ENCODE assay signal across 11 cellular contexts in the genomic region with DNA sequence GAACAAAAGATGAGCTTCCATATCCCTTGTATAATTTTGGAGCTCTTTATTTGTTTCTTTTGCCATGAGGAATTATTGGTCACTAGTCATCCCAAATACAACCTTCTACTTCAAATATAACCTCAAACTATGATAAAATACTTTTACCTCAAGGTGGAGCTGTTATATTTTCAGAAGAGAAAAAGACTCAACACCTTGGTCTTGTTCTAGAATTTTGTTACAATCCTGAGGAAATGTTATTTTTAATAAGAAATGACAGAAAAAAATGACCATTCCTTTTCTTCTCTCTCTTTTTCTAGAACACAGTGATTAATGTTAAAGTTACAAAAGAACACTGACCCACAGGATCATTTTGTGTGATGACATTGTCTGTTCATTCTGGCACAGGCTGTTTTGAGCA.
DNase-seq lines count a peak whose midpoint lies in the region; ATAC-seq and TF ChIP-seq lines count a peak whose summit lies in the region.
"Had no signal": no experiment of that assay in that cellular context is flagged by ENCODE, and none has a peak within 500 bp of the region (broad histone marks: within the 10 kb centered on the region; RNA-seq: fewer than 3 reads in every experiment).

No MANE protein-coding gene starts in this region.

- no peak overlapping the region for H3K4me3 Mint-ChIP-seq in Calu3 (ENCODE audit: low read depth, unreplicated experiment)
- H3K4me3 Mint-ChIP-seq: activated T-helper 17 cell treated with anti-CD3 and anti-CD28 coated beads, Interleukin-2, amount 50 U/mL, for 72 hours; naive thymus-derived CD8-positive, alpha-beta T cell; WTC11 had no signal

- H3K9me3 Mint-ChIP-seq in Calu3 (ENCODE audit: low read depth, unreplicated experiment), result no peaks in the 10 kb centered on the region
- H3K9me3 Mint-ChIP-seq: activated T-helper 17 cell treated with anti-CD3 and anti-CD28 coated beads, Interleukin-2, amount 50 U/mL, for 72 hours had no signal

- H3K27ac ChIP-seq in HCT116 (ENCODE audit: low read depth, low read length), result no peak overlapping the region
- H3K27ac ChIP-seq: stomach had no signal

- H3K9me2 ChIP-seq in HCT116 (ENCODE audit: insufficient read depth), result no peaks in the 10 kb centered on the region

- no peak overlapping the region for H3K4me3 ChIP-seq in HCT116 (replicated peaks in 1 of 2; ENCODE audit: low read depth in 1 of 2, low read length in 2 of 2)
- H3K4me3 ChIP-seq: stomach had no signal

- peak overlapping the region; percentile 50 for H2AFZ ChIP-seq in HCT116 (ENCODE audit: low read depth, low read length, poor library complexity, severe bottlenecking)

- no peak for TF ChIP-seq POLR2A in HCT116 (IDR thresholded peaks at IDR 0.05; ENCODE audit: borderline replicate concordance, extremely low read depth, insufficient read depth, insufficient read length)

- no peaks in the 10 kb centered on the region for H3K36me3 Mint-ChIP-seq in Calu3 (ENCODE audit: insufficient read depth, unreplicated experiment)
- H3K36me3 Mint-ChIP-seq: naive thymus-derived CD8-positive, alpha-beta T cell had no signal

- H3K4me1 ChIP-seq in HCT116 (ENCODE audit: control insufficient read depth in 1 of 2, insufficient read depth in 2 of 2, low read length in 2 of 2), result peaks cover 0 to 3% of the 10 kb centered on the region in 2 experiments; a peak in 1 of 4 replicates

- no peaks in the 10 kb centered on the region for H4K20me1 ChIP-seq in HCT116 (ENCODE audit: insufficient read depth)

- DNase-seq in Calu3 (no peak), HCT116 (ENCODE audit: low read depth, low spot score) (no peak), RPMI7951 (ENCODE audit: low read depth) (peak; percentile 2), left kidney (ENCODE audit: low read depth, low spot score) (peak; percentile 17), hypothalamus (lab: John Stamatoyannopoulos, UW) (no peak), iPS-NIHi7 (ENCODE audit: extremely low spot score) (no peak), islet precursor cell (no peak)
- DNase-seq: naive thymus-derived CD8-positive, alpha-beta T cell; stomach had no signal

- no peak overlapping the region for H3K9ac ChIP-seq in HCT116 (ENCODE audit: low read length)

- no peaks in the 10 kb centered on the region for H3K27me3 ChIP-seq in HCT116 (ENCODE audit: insufficient read depth, low read length)
- H3K27me3 ChIP-seq: stomach had no signal

- no peak overlapping the region for H3K4me2 ChIP-seq in HCT116 (ENCODE audit: low read length)

- TF ChIP-seq RAD21 in HCT116 (IDR thresholded peaks at IDR 0.05; ENCODE audit: low read depth), result peak; percentile 51; the same call in 1 of the 2 replicates

- RAD21 ChIA-PET in HCT116 (lab: Charles Lee; ENCODE audit: low non-redundant PET in 1 of 2, low total read pairs in 2 of 2, uncharacterized antibody in 2 of 2, unreplicated experiment in 2 of 2), result interaction anchor here in 1 of 2 experiments (0.6 kb wide), 1 partner anchor 13 kb away, joined by 3 read pairs; no protein-coding TSS in a partner anchor

- no peaks in the 10 kb centered on the region for H3K79me2 ChIP-seq in HCT116 (ENCODE audit: insufficient read depth, low read length)

- POLR2A ChIA-PET in HCT116 (lab: Charles Lee), result no interaction called here

- H3K27me3 Mint-ChIP-seq in Calu3 (ENCODE audit: unreplicated experiment), result no peaks in the 10 kb centered on the region
- H3K27me3 Mint-ChIP-seq: activated T-helper 17 cell treated with anti-CD3 and anti-CD28 coated beads, Interleukin-2, amount 50 U/mL, for 72 hours had no signal

- H3K36me3 ChIP-seq in HCT116 (ENCODE audit: control insufficient read depth in 1 of 2, insufficient read depth in 2 of 2, low read length in 2 of 2), result no peaks in the 10 kb centered on the region
- H3K36me3 ChIP-seq: stomach had no signal

- H3K9me3 ChIP-seq in HCT116 (ENCODE audit: control insufficient read depth in 1 of 2, insufficient read depth in 1 of 2, low read depth in 1 of 2, low read length in 2 of 2), result no peaks in the 10 kb centered on the region
- H3K9me3 ChIP-seq: stomach had no signal

- BruUV-seq in Calu3 (replicated peaks; lab: Mats Ljungman, UMichigan), result no TSS peak
- no TSS peak for BruUV-seq in HCT116 (replicated peaks; lab: Mats Ljungman, UMichigan)

- peak; percentile 60; the same call in 1 of the 2 replicates for ATAC-seq in HCT116
- ATAC-seq: activated T-helper 17 cell treated with anti-CD3 and anti-CD28 coated beads, Interleukin-2, amount 50 U/mL, for 72 hours; naive thymus-derived CD8-positive, alpha-beta T cell; WTC11 had no signal

- CTCF ChIA-PET in Calu3 (lab: Charles Lee), result interaction anchor here (0.7 kb wide), 1 partner anchor 265 kb away, joined by 3 read pairs; no protein-coding TSS in a partner anchor
- CTCF ChIA-PET in HCT116 (lab: Charles Lee), result interaction anchor here (0.7 to 1.6 kb wide), 6 partner anchors 9 to 362 kb away, joined by 3 to 7 read pairs (median 4); no protein-coding TSS in a partner anchor

- intact Hi-C loops in Calu3 (cut with micrococcal nuclease; ENCODE audit: unreplicated experiment), result no loop called here
- intact Hi-C loops in HCT116 (cut with micrococcal nuclease), result no loop called here

- TF ChIP-seq CTCF in Calu3 (IDR thresholded peaks at IDR 0.05; ENCODE audit: unreplicated experiment) (peak; percentile 28), HCT116 (IDR thresholded peaks at IDR 0.05 in 2 of 3, conservative IDR thresholded peaks at IDR 0.05 in 1 of 3; ENCODE audit: borderline replicate concordance in 1 of 3, insufficient read depth in 1 of 3, low read depth in 2 of 3, low read length in 2 of 3) (peak in 2 of 3 experiments; percentile 24 to 43; a peak in 2 of 6 replicates)

- no peak overlapping the region for H3K27ac Mint-ChIP-seq in Calu3 (ENCODE audit: unreplicated experiment)
- H3K27ac Mint-ChIP-seq: activated T-helper 17 cell treated with anti-CD3 and anti-CD28 coated beads, Interleukin-2, amount 50 U/mL, for 72 hours; naive thymus-derived CD8-positive, alpha-beta T cell; WTC11 had no signal

- H3K4me1 Mint-ChIP-seq in Calu3 (ENCODE audit: low read depth, unreplicated experiment), result no peaks in the 10 kb centered on the region
- H3K4me1 Mint-ChIP-seq: activated T-helper 17 cell treated with anti-CD3 and anti-CD28 coated beads, Interleukin-2, amount 50 U/mL, for 72 hours; naive thymus-derived CD8-positive, alpha-beta T cell had no signal

TF ChIP-seq in HCT116, 20 proteins besides CTCF, POLR2A, EP300 and RAD21 (continues in another document):
- TF ChIP-seq SP1 (IDR thresholded peaks at IDR 0.05; ENCODE audit: low read depth) (no peak), TCF7L2 (IDR thresholded peaks at IDR 0.05; ENCODE audit: borderline replicate concordance, extremely low read depth, insufficient read depth, insufficient read length) (no peak), EZH2 (IDR thresholded peaks at IDR 0.05) (no peak), CEBPB (IDR thresholded peaks at IDR 0.05; ENCODE audit: low read depth) (no peak), YY1 (IDR thresholded peaks at IDR 0.05; ENCODE audit: extremely low read depth, insufficient replicate concordance, low read depth, low read length) (no peak), POLR2AphosphoS5 (IDR thresholded peaks at IDR 0.05; ENCODE audit: low read depth, low read length) (no peak), JUND (IDR thresholded peaks at IDR 0.05) (no peak), EGR1 (IDR thresholded peaks at IDR 0.05; ENCODE audit: low read depth) (no peak), FOSL1 (IDR thresholded peaks at IDR 0.05; ENCODE audit: low read depth) (no peak), SIN3A (IDR thresholded peaks at IDR 0.05; ENCODE audit: low read depth) (no peak)
- TF ChIP-seq, protein P1, sequence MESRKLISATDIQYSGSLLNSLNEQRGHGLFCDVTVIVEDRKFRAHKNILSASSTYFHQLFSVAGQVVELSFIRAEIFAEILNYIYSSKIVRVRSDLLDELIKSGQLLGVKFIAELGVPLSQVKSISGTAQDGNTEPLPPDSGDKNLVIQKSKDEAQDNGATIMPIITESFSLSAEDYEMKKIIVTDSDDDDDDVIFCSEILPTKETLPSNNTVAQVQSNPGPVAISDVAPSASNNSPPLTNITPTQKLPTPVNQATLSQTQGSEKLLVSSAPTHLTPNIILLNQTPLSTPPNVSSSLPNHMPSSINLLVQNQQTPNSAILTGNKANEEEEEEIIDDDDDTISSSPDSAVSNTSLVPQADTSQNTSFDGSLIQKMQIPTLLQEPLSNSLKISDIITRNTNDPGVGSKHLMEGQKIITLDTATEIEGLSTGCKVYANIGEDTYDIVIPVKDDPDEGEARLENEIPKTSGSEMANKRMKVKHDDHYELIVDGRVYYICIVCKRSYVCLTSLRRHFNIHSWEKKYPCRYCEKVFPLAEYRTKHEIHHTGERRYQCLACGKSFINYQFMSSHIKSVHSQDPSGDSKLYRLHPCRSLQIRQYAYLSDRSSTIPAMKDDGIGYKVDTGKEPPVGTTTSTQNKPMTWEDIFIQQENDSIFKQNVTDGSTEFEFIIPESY (IDR thresholded peaks at IDR 0.05; ENCODE audit: extremely low read depth, insufficient replicate concordance, low read length), result no peak
- TF ChIP-seq, protein P2, sequence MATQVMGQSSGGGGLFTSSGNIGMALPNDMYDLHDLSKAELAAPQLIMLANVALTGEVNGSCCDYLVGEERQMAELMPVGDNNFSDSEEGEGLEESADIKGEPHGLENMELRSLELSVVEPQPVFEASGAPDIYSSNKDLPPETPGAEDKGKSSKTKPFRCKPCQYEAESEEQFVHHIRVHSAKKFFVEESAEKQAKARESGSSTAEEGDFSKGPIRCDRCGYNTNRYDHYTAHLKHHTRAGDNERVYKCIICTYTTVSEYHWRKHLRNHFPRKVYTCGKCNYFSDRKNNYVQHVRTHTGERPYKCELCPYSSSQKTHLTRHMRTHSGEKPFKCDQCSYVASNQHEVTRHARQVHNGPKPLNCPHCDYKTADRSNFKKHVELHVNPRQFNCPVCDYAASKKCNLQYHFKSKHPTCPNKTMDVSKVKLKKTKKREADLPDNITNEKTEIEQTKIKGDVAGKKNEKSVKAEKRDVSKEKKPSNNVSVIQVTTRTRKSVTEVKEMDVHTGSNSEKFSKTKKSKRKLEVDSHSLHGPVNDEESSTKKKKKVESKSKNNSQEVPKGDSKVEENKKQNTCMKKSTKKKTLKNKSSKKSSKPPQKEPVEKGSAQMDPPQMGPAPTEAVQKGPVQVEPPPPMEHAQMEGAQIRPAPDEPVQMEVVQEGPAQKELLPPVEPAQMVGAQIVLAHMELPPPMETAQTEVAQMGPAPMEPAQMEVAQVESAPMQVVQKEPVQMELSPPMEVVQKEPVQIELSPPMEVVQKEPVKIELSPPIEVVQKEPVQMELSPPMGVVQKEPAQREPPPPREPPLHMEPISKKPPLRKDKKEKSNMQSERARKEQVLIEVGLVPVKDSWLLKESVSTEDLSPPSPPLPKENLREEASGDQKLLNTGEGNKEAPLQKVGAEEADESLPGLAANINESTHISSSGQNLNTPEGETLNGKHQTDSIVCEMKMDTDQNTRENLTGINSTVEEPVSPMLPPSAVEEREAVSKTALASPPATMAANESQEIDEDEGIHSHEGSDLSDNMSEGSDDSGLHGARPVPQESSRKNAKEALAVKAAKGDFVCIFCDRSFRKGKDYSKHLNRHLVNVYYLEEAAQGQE (IDR thresholded peaks at IDR 0.05; ENCODE audit: low read depth), result no peak

Comparison
In these comparisons a context has a peak if more than half of its experiments do, and no peak if none do; other contexts are left out.
1. DNase-seq: peak in RPMI7951 (single experiment) and left kidney (single experiment); none in Calu3 (single experiment), HCT116 (single experiment), hypothalamus (0 of 51), iPS-NIHi7 (single experiment) and islet precursor cell (single experiment).